Comparison of ENCODE assay signal across 1 cellular context in the genomic region with DNA sequence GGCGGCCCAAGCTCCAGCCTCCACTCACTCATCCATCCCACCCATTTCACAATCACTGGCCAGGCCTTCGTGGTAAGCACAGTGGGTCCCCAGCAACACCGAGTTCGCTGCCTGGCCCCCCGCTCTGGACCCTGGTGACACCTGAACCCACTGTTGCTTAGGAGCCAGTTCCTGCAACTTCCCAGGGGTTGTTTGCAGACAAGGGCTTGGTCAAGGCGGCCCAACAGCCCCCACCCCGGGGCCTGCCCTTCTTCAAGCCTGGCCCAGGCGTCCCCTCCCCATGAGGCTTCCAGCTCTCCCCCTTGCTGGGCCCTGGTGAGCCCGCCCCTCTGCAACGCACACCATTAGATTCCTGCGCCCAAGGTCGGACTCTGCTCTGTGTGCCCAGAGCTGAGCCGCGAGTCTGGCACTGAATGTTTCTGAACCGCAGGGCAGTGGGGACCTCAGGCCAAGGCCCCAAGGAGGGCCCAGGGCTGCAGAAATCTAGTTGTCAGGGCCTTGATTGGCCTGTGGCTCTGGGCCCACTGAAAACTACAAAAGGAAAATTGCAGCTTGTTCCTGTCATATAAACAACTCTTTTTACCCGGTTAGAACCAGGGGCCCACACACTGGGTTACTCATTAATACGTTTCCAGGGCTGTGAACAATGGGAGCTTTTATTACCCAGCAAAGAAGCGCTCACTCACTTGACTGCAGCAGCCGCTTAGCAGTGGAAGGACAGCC.
TF ChIP-seq lines count a peak whose summit lies in the region.

No MANE protein-coding gene starts in this region.

TF ChIP-seq in HepG2, 621 proteins besides CTCF, POLR2A, EP300 and RAD21 (continued from another document and continues in another):
- TF ChIP-seq ZNF704 (CRISPR knock-in tag; IDR thresholded peaks at IDR 0.05; ENCODE audit: borderline replicate concordance) = no peak
- peak; percentile 87 for TF ChIP-seq ZNF709 (CRISPR knock-in tag; IDR thresholded peaks at IDR 0.05)
- no peak; the same call in 1 of the 2 replicates for TF ChIP-seq MLXIP (CRISPR knock-in tag; IDR thresholded peaks at IDR 0.05; ENCODE audit: borderline replicate concordance)
- TF ChIP-seq, protein P1, sequence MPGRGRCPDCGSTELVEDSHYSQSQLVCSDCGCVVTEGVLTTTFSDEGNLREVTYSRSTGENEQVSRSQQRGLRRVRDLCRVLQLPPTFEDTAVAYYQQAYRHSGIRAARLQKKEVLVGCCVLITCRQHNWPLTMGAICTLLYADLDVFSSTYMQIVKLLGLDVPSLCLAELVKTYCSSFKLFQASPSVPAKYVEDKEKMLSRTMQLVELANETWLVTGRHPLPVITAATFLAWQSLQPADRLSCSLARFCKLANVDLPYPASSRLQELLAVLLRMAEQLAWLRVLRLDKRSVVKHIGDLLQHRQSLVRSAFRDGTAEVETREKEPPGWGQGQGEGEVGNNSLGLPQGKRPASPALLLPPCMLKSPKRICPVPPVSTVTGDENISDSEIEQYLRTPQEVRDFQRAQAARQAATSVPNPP (CRISPR knock-in tag; IDR thresholded peaks at IDR 0.05) = peak; percentile 83
- 0 out of 2 replicates have a peak, but pooled peaks have one; percentile 17 for TF ChIP-seq FOXA3 (CRISPR knock-in tag; IDR thresholded peaks at IDR 0.05)
- TF ChIP-seq, protein P2, sequence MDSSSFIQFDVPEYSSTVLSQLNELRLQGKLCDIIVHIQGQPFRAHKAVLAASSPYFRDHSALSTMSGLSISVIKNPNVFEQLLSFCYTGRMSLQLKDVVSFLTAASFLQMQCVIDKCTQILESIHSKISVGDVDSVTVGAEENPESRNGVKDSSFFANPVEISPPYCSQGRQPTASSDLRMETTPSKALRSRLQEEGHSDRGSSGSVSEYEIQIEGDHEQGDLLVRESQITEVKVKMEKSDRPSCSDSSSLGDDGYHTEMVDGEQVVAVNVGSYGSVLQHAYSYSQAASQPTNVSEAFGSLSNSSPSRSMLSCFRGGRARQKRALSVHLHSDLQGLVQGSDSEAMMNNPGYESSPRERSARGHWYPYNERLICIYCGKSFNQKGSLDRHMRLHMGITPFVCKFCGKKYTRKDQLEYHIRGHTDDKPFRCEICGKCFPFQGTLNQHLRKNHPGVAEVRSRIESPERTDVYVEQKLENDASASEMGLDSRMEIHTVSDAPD (CRISPR knock-in tag; IDR thresholded peaks at IDR 0.05) = peak; percentile 94
- no peak for TF ChIP-seq MAFF (IDR thresholded peaks at IDR 0.05; ENCODE audit: low read depth, low read length)
- TF ChIP-seq, protein P3, sequence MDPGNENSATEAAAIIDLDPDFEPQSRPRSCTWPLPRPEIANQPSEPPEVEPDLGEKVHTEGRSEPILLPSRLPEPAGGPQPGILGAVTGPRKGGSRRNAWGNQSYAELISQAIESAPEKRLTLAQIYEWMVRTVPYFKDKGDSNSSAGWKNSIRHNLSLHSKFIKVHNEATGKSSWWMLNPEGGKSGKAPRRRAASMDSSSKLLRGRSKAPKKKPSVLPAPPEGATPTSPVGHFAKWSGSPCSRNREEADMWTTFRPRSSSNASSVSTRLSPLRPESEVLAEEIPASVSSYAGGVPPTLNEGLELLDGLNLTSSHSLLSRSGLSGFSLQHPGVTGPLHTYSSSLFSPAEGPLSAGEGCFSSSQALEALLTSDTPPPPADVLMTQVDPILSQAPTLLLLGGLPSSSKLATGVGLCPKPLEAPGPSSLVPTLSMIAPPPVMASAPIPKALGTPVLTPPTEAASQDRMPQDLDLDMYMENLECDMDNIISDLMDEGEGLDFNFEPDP (CRISPR knock-in tag; conservative IDR thresholded peaks at IDR 0.05) = no peak
- TF ChIP-seq, protein P4, sequence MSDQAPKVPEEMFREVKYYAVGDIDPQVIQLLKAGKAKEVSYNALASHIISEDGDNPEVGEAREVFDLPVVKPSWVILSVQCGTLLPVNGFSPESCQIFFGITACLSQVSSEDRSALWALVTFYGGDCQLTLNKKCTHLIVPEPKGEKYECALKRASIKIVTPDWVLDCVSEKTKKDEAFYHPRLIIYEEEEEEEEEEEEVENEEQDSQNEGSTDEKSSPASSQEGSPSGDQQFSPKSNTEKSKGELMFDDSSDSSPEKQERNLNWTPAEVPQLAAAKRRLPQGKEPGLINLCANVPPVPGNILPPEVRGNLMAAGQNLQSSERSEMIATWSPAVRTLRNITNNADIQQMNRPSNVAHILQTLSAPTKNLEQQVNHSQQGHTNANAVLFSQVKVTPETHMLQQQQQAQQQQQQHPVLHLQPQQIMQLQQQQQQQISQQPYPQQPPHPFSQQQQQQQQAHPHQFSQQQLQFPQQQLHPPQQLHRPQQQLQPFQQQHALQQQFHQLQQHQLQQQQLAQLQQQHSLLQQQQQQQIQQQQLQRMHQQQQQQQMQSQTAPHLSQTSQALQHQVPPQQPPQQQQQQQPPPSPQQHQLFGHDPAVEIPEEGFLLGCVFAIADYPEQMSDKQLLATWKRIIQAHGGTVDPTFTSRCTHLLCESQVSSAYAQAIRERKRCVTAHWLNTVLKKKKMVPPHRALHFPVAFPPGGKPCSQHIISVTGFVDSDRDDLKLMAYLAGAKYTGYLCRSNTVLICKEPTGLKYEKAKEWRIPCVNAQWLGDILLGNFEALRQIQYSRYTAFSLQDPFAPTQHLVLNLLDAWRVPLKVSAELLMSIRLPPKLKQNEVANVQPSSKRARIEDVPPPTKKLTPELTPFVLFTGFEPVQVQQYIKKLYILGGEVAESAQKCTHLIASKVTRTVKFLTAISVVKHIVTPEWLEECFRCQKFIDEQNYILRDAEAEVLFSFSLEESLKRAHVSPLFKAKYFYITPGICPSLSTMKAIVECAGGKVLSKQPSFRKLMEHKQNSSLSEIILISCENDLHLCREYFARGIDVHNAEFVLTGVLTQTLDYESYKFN (CRISPR knock-in tag; conservative IDR thresholded peaks at IDR 0.05) = peak; percentile 98
- peak; percentile 72 for TF ChIP-seq PHF5A (CRISPR knock-in tag; IDR thresholded peaks at IDR 0.05; ENCODE audit: low read depth, unreplicated experiment)
- TF ChIP-seq AGO2 (optimal IDR thresholded peaks at IDR 0.05; ENCODE audit: low read depth, low read length) = peak; percentile 76
- TF ChIP-seq NBN (conservative IDR thresholded peaks at IDR 0.05) = no peak
- no peak for TF ChIP-seq HOXA7 (CRISPR knock-in tag; IDR thresholded peaks at IDR 0.05)
- TF ChIP-seq DNMT3B (CRISPR knock-in tag; conservative IDR thresholded peaks at IDR 0.05) = no peak
- peak; percentile 67; the same call in 1 of the 2 replicates for TF ChIP-seq NFAT5 (CRISPR knock-in tag; IDR thresholded peaks at IDR 0.05)
- no peak for TF ChIP-seq HHEX (CRISPR knock-in tag; IDR thresholded peaks at IDR 0.05)
- TF ChIP-seq ZKSCAN1 (IDR thresholded peaks at IDR 0.05; ENCODE audit: low read length) = no peak
- peak; percentile 95 for TF ChIP-seq NCOA2 (CRISPR knock-in tag; IDR thresholded peaks at IDR 0.05)
- TF ChIP-seq PCBP1 (IDR thresholded peaks at IDR 0.05; ENCODE audit: borderline replicate concordance, low read depth, low read length) = no peak
- 0 out of 2 replicates have a peak, but pooled peaks have one; percentile 75 for TF ChIP-seq THYN1 (CRISPR knock-in tag; IDR thresholded peaks at IDR 0.05; ENCODE audit: borderline replicate concordance, low read depth)
- TF ChIP-seq HOXA5 (CRISPR knock-in tag; IDR thresholded peaks at IDR 0.05) = peak; percentile 78; the same call in 1 of the 2 replicates
- TF ChIP-seq ARHGAP35 (CRISPR knock-in tag; IDR thresholded peaks at IDR 0.05; ENCODE audit: borderline replicate concordance) = no peak; the same call in 1 of the 2 replicates
- no peak for TF ChIP-seq TEAD2 (CRISPR knock-in tag; IDR thresholded peaks at IDR 0.05)
- peak; percentile 52; the same call in 1 of the 2 replicates for TF ChIP-seq SIN3A (IDR thresholded peaks at IDR 0.05; ENCODE audit: borderline replicate concordance, low read depth, low read length)
- no peak for TF ChIP-seq SOX6 (IDR thresholded peaks at IDR 0.05)
- peak; percentile 97 for TF ChIP-seq SOX6 (CRISPR knock-in tag; IDR thresholded peaks at IDR 0.05)
- peak; percentile 84; the same call in 1 of the 2 replicates for TF ChIP-seq RNF219 (CRISPR knock-in tag; IDR thresholded peaks at IDR 0.05)
- TF ChIP-seq ZNF33B (CRISPR knock-in tag; IDR thresholded peaks at IDR 0.05) = peak; percentile 71; the same call in 1 of the 2 replicates
- TF ChIP-seq ZNF263 (CRISPR knock-in tag; IDR thresholded peaks at IDR 0.05) = 0 out of 2 replicates have a peak, but pooled peaks have one; percentile 29
- TF ChIP-seq ZNF225 (CRISPR knock-in tag; IDR thresholded peaks at IDR 0.05) = peak; percentile 70; the same call in 1 of the 2 replicates
- no peak for TF ChIP-seq NFE2L1 (CRISPR knock-in tag; IDR thresholded peaks at IDR 0.05; ENCODE audit: borderline replicate concordance)
- no peak; the same call in 1 of the 2 replicates for TF ChIP-seq TOE1 (CRISPR knock-in tag; IDR thresholded peaks at IDR 0.05)
